ENCODE assay signal across 12 cellular contexts in the genomic region with DNA sequence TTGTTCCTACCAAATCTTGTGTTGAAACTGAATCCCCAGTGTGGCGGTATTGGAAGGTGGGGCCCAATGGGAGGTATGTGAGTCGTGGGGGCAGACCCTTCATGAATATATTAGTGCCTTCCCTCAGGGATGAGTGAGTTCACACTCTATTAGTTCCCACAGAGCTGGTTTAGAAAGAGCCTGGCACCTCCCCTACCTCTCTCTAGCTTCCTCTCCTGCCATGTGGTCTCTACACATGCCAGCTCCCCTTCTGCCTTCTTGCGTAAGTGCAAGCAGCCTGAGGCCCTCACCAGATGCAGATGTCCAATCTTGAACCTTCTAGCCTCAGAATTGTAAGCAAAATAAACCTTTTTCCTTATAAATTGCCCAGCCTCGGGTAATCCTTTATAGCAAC.
DNase-seq lines count a peak whose midpoint lies in the region; FAIRE-seq and TF ChIP-seq lines count a peak whose summit lies in the region.
"Had no signal": no experiment of that assay in that cellular context is flagged by ENCODE, and none has a peak within 500 bp of the region (broad histone marks: within the 10 kb centered on the region; RNA-seq: fewer than 3 reads in every experiment).

No MANE protein-coding gene starts in this region.

- H3K27me3 ChIP-seq in bronchial epithelial cell (ENCODE audit: control insufficient read depth, insufficient read depth, low read length), result no peaks in the 10 kb centered on the region
- no peaks in the 10 kb centered on the region for H3K27me3 ChIP-seq in keratinocyte (ENCODE audit: control insufficient read depth, extremely low read depth, insufficient read depth, low read length)

- H3K79me2 ChIP-seq in keratinocyte (ENCODE audit: control insufficient read depth, insufficient read depth, low read length), result no peaks in the 10 kb centered on the region

- H3K27me3 Mint-ChIP-seq in CD14-positive monocyte (ENCODE audit: low read depth in 3 of 3), result peaks cover 0 to 2% (median 0%) of the 10 kb centered on the region in 3 donors
- no peaks in the 10 kb centered on the region for H3K27me3 Mint-ChIP-seq in type B pancreatic cell
- H3K27me3 Mint-ChIP-seq: activated CD8-positive, alpha-beta memory T cell treated with anti-CD3 and anti-CD28 coated beads, Interleukin-2, amount 10 ng/mL, durations not matched to agents 7 days and 5 days had no signal

- H3K36me3 Mint-ChIP-seq in CD14-positive monocyte, result no peaks in the 10 kb centered on the region
- H3K36me3 Mint-ChIP-seq in type B pancreatic cell, result no peaks in the 10 kb centered on the region
- H3K36me3 Mint-ChIP-seq: activated CD8-positive, alpha-beta memory T cell treated with anti-CD3 and anti-CD28 coated beads, Interleukin-2, amount 10 ng/mL, durations not matched to agents 7 days and 5 days had no signal

- no peaks in the 10 kb centered on the region for H3K9me3 ChIP-seq in keratinocyte (ENCODE audit: control insufficient read depth, low read depth, low read length)

- FAIRE-seq in bronchial epithelial cell (lab: Jason Lieb, UNC) (no peak), keratinocyte (lab: Jason Lieb, UNC) (peak; percentile 82)
- FAIRE-seq: HTR-8/SVneo had no signal

- H4K20me1 ChIP-seq in keratinocyte (ENCODE audit: control insufficient read depth, extremely low read depth, insufficient read depth, low read length), result no peaks in the 10 kb centered on the region

- H3K9me3 Mint-ChIP-seq in CD14-positive monocyte (peaks cover 0 to 7% (median 0%) of the 10 kb centered on the region in 7 donors), type B pancreatic cell (no peaks in the 10 kb centered on the region)

- peaks cover 23% of the 10 kb centered on the region for H3K4me1 Mint-ChIP-seq in CD14-positive monocyte
- H3K4me1 Mint-ChIP-seq in type B pancreatic cell (ENCODE audit: unreplicated experiment), result peaks cover 12% of the 10 kb centered on the region
- H3K4me1 Mint-ChIP-seq: activated CD8-positive, alpha-beta memory T cell treated with anti-CD3 and anti-CD28 coated beads, Interleukin-2, amount 10 ng/mL, durations not matched to agents 7 days and 5 days had no signal

- DNase-seq in CD14-positive monocyte (ENCODE audit: low spot score), result no peak
- peak; percentile 19 for DNase-seq in NCI-H2171 (lab: John Stamatoyannopoulos, UW)
- peak; percentile 35 for DNase-seq in bronchial epithelial cell (ENCODE audit: low read depth)
- DNase-seq in keratinocyte (ENCODE audit: low read depth, low spot score), result no peak
- DNase-seq in NCI-H1417 treated with DMSO at 0.1 percent for 48 hours (lab: John Stamatoyannopoulos, UW), result no peak
- DNase-seq in type B pancreatic cell (ENCODE audit: extremely low spot score, unreplicated experiment), result no peak
- DNase-seq in cortex of kidney (lab: John Stamatoyannopoulos, UW), result no peak
- DNase-seq in dermis blood vessel endothelial cell, result no peak
- DNase-seq: activated CD8-positive, alpha-beta memory T cell treated with anti-CD3 and anti-CD28 coated beads, Interleukin-2, amount 10 ng/mL, durations not matched to agents 7 days and 5 days; midbrain; NCI-H345 had no signal

- peak overlapping the region; percentile 77 for H2AFZ ChIP-seq in keratinocyte (ENCODE audit: control insufficient read depth, low read length)

- H3K9me1 ChIP-seq in keratinocyte (ENCODE audit: control insufficient read depth, extremely low read depth, insufficient read depth, low read length), result no peaks in the 10 kb centered on the region

- H3K9ac ChIP-seq in keratinocyte (ENCODE audit: control insufficient read depth, extremely low read depth, insufficient read depth, low read length), result no peak overlapping the region

- dilution Hi-C loops in keratinocyte (cut with MboI; ENCODE audit: extremely low pct_ligation_motif_present, low sequenced_read_pairs), result no loop called here

- intact Hi-C loops in CD14-positive monocyte (cut with micrococcal nuclease), result no loop called here

- no peak for TF ChIP-seq CTCF in CD14-positive monocyte (IDR thresholded peaks at IDR 0.05)
- TF ChIP-seq CTCF in bronchial epithelial cell (IDR thresholded peaks at IDR 0.05; ENCODE audit: insufficient read depth, low read length, severe bottlenecking), result no peak
- TF ChIP-seq CTCF in keratinocyte (optimal IDR thresholded peaks at IDR 0.05 in 1 of 3, IDR thresholded peaks at IDR 0.05 in 1 of 3, conservative IDR thresholded peaks at IDR 0.05 in 1 of 3; ENCODE audit: extremely low read depth in 1 of 3, insufficient read depth in 2 of 3, low read length in 3 of 3), result no peak
- no peak for TF ChIP-seq CTCF in type B pancreatic cell (conservative IDR thresholded peaks at IDR 0.05)

- H3K4me2 ChIP-seq in keratinocyte (ENCODE audit: control insufficient read depth, extremely low read depth, insufficient read depth, low read depth, low read length), result peak overlapping the region; percentile 3

- H3K4me3 ChIP-seq in bronchial epithelial cell (ENCODE audit: low read depth, low read length) (no peak overlapping the region), keratinocyte (ENCODE audit: control insufficient read depth in 2 of 3, extremely low read depth in 1 of 3, insufficient read depth in 2 of 3, low read depth in 1 of 3, low read length in 3 of 3) (no peak overlapping the region)

- peak overlapping the region; percentile 74 for H3K27ac ChIP-seq in keratinocyte (ENCODE audit: control insufficient read depth, insufficient read depth, low read length)

- H3K27ac Mint-ChIP-seq in CD14-positive monocyte (peak overlapping the region in 4 of 7 donors; percentile 15 to 50 (median 33)), type B pancreatic cell (no peak overlapping the region)
- H3K27ac Mint-ChIP-seq: activated CD8-positive, alpha-beta memory T cell treated with anti-CD3 and anti-CD28 coated beads, Interleukin-2, amount 10 ng/mL, durations not matched to agents 7 days and 5 days had no signal

- no peak overlapping the region for H3K4me3 Mint-ChIP-seq in CD14-positive monocyte
- H3K4me3 Mint-ChIP-seq in type B pancreatic cell, result no peak overlapping the region
- H3K4me3 Mint-ChIP-seq: activated CD8-positive, alpha-beta memory T cell treated with anti-CD3 and anti-CD28 coated beads, Interleukin-2, amount 10 ng/mL, durations not matched to agents 7 days and 5 days had no signal

- H3K36me3 ChIP-seq in bronchial epithelial cell (ENCODE audit: control insufficient read depth, insufficient read depth, low read length), result no peaks in the 10 kb centered on the region
- H3K36me3 ChIP-seq in keratinocyte (ENCODE audit: control insufficient read depth in 2 of 2, extremely low read depth in 1 of 2, insufficient read depth in 2 of 2, low read length in 2 of 2), result no peaks in the 10 kb centered on the region

- peaks cover 42% of the 10 kb centered on the region for H3K4me1 ChIP-seq in keratinocyte (ENCODE audit: control insufficient read depth, extremely low read depth, insufficient read depth, low read length)

Comparison
In these comparisons a context has a peak if more than half of its experiments do, and no peak if none do; other contexts are left out.
1. DNase-seq: peak in NCI-H2171 (single experiment) and bronchial epithelial cell (single experiment); none in CD14-positive monocyte (single experiment), keratinocyte (single experiment), NCI-H1417 treated with DMSO at 0.1 percent for 48 hours (single experiment), type B pancreatic cell (single experiment), cortex of kidney (single experiment) and dermis blood vessel endothelial cell (single experiment).